8 cellular contexts compared by ENCODE assay signal in the genomic region with DNA sequence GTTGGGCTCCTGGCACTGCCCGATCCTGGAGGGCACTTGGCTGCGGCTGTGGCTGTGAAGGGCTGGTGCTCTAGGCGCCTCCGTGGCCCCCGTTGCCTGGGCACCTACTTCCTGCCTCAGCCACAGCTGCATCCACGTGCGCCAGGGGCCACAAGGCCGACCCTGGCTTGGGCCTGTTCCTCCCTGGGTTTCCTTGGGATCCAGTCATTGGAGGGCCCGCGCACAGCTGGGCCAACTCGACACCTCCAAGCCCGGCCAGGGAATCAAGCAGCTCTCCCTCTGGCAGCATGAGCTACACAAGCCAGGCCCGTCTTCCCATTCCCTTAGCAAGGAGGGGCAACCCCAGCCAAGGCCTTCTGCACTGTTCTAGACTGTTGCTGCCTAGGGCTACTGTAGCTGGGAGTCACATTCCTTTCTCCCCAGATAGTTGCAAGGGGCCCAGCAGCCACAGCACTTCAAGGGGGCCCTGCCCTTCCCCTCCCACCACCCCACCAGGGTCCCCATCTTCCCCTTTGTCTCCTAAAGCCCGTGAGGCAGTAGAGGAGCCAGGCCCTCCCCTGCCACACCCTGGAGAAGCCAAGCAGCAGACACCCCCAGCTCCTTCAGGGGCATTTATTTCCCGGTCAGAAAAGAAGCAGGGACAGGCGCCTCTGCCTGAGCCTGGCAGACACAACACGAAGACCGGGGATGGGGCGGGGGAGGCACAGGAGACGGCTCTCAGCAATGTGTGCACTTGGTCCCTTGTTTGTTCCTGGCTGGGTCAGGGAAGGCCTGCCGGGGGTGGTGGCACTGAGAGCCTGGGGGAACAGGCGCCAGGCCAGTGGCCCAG. TPM values are rescaled to one million over a fixed set of nuclear protein-coding genes. Genes with fewer than 3 reads are reported as not detected.
DNase-seq lines count a peak whose midpoint lies in the region; ATAC-seq lines count a peak whose summit lies in the region.

No MANE protein-coding gene starts in this region.

- H3K27me3 ChIP-seq in iPS-20b (ENCODE audit: insufficient read depth, low read length) (no peaks in the 10 kb centered on the region), subcutaneous abdominal adipose tissue (ENCODE audit: control insufficient read depth in 5 of 5, insufficient read depth in 4 of 5, low read length in 5 of 5) (no peaks in the 10 kb centered on the region)

- no peak for ATAC-seq in GM19023 (IDR thresholded peaks at IDR 0.05; ENCODE audit: unreplicated experiment)

- H3K27ac ChIP-seq in iPS-20b (ENCODE audit: low read length) (peak overlapping the region; percentile 28), subcutaneous abdominal adipose tissue (ENCODE audit: low read depth, low read length) (peak overlapping the region; percentile 16)

- no peak overlapping the region for H3K4me3 ChIP-seq in iPS-20b (ENCODE audit: low read length)
- H3K4me3 ChIP-seq in subcutaneous abdominal adipose tissue (ENCODE audit: low read depth in 1 of 5, low read length in 5 of 5): no peak overlapping the region

- H3K9ac ChIP-seq in iPS-20b (ENCODE audit: low read depth, low read length): peak overlapping the region; percentile 45; the same call in 1 of the 2 replicates
- peak overlapping the region in 1 of 5 donors; percentile 32 for H3K9ac ChIP-seq in subcutaneous abdominal adipose tissue (ENCODE audit: low read length in 5 of 5)

- peak overlapping the region; percentile 55 for H3K27ac Mint-ChIP-seq in activated T-helper 1 cell treated with anti-CD3 and anti-CD28 coated beads, Interleukin-12 subunit alpha, Interleukin-12 subunit beta, Interleukin-2, Interleukin-4 antibody, amounts not matched to agents 30 ng/mL and 10 ng/mL and 1 ng/mL, durations not matched to agents 14 hours and 24 hours and 36 hours

- H3K4me1 ChIP-seq in iPS-20b (ENCODE audit: insufficient read depth, low read length) (no peaks in the 10 kb centered on the region), subcutaneous abdominal adipose tissue (ENCODE audit: control insufficient read depth in 5 of 5, insufficient read depth in 5 of 5, low read length in 5 of 5) (peaks cover 0 to 54% (median 44%) of the 10 kb centered on the region in 5 donors)

- in situ Hi-C loops in G401 (cut with HindIII; ENCODE audit: low sequenced_read_pairs): no loop called here

- DNase-seq in G401 (ENCODE audit: low spot score): peak; percentile 35
- peak; percentile 56 for DNase-seq in LHCN-M2 (ENCODE audit: low read depth)
- no peak for DNase-seq in activated T-helper 1 cell treated with anti-CD3 and anti-CD28 coated beads, Interleukin-12 subunit alpha, Interleukin-12 subunit beta, Interleukin-2, Interleukin-4 antibody, amounts not matched to agents 30 ng/mL and 10 ng/mL and 1 ng/mL, durations not matched to agents 14 hours and 24 hours and 36 hours (ENCODE audit: low spot score)
- DNase-seq in NOMO-1 (lab: John Stamatoyannopoulos, UW; ENCODE audit: unreplicated experiment in 2 of 2): no peak
- no peak for DNase-seq in NCI-H1417 treated with DMSO at 0.1 percent for 48 hours (lab: John Stamatoyannopoulos, UW)

- H3K9me3 ChIP-seq in iPS-20b (ENCODE audit: insufficient read depth, low read depth, low read length): no peaks in the 10 kb centered on the region
- H3K9me3 ChIP-seq in subcutaneous abdominal adipose tissue (ENCODE audit: control insufficient read depth in 5 of 5, low read length in 5 of 5): no peaks in the 10 kb centered on the region

- peaks cover 25% of the 10 kb centered on the region for H3K4me1 Mint-ChIP-seq in activated T-helper 1 cell treated with anti-CD3 and anti-CD28 coated beads, Interleukin-12 subunit alpha, Interleukin-12 subunit beta, Interleukin-2, Interleukin-4 antibody, amounts not matched to agents 30 ng/mL and 10 ng/mL and 1 ng/mL, durations not matched to agents 14 hours and 24 hours and 36 hours (ENCODE audit: low read depth)

- peak overlapping the region; percentile 51 for H3K4me3 Mint-ChIP-seq in activated T-helper 1 cell treated with anti-CD3 and anti-CD28 coated beads, Interleukin-12 subunit alpha, Interleukin-12 subunit beta, Interleukin-2, Interleukin-4 antibody, amounts not matched to agents 30 ng/mL and 10 ng/mL and 1 ng/mL, durations not matched to agents 14 hours and 24 hours and 36 hours

- no peaks in the 10 kb centered on the region for H3K27me3 Mint-ChIP-seq in activated T-helper 1 cell treated with anti-CD3 and anti-CD28 coated beads, Interleukin-12 subunit alpha, Interleukin-12 subunit beta, Interleukin-2, Interleukin-4 antibody, amounts not matched to agents 30 ng/mL and 10 ng/mL and 1 ng/mL, durations not matched to agents 14 hours and 24 hours and 36 hours (ENCODE audit: insufficient read depth)

- peaks cover 27% of the 10 kb centered on the region for H3K36me3 Mint-ChIP-seq in activated T-helper 1 cell treated with anti-CD3 and anti-CD28 coated beads, Interleukin-12 subunit alpha, Interleukin-12 subunit beta, Interleukin-2, Interleukin-4 antibody, amounts not matched to agents 30 ng/mL and 10 ng/mL and 1 ng/mL, durations not matched to agents 14 hours and 24 hours and 36 hours (ENCODE audit: low read depth)

- no peaks in the 10 kb centered on the region for H3K9me3 Mint-ChIP-seq in activated T-helper 1 cell treated with anti-CD3 and anti-CD28 coated beads, Interleukin-12 subunit alpha, Interleukin-12 subunit beta, Interleukin-2, Interleukin-4 antibody, amounts not matched to agents 30 ng/mL and 10 ng/mL and 1 ng/mL, durations not matched to agents 14 hours and 24 hours and 36 hours

- H3K36me3 ChIP-seq in iPS-20b (ENCODE audit: insufficient read depth, low read depth, low read length) (peaks cover 36% of the 10 kb centered on the region), subcutaneous abdominal adipose tissue (ENCODE audit: control insufficient read depth in 5 of 5, insufficient read depth in 5 of 5, low read length in 5 of 5) (peaks cover 0 to 37% (median 26%) of the 10 kb centered on the region in 5 donors)

- intact Hi-C loops in activated T-helper 1 cell treated with anti-CD3 and anti-CD28 coated beads, Interleukin-12 subunit alpha, Interleukin-12 subunit beta, Interleukin-2, Interleukin-4 antibody, amounts not matched to agents 30 ng/mL and 10 ng/mL and 1 ng/mL, durations not matched to agents 14 hours and 24 hours and 36 hours (cut with micrococcal nuclease): loop anchor here (10.0 kb wide), 2 partner anchors 313 to 427 kb away; partner anchors contain the start of gene FAAP100

RNA-seq across cellular contexts. Expression of gene ARHGDIA, which starts 3.8 kb away (rescaled TPM):
- 183 and 209 TPM in 2 replicates for total RNA-seq in G401 (2014; rRNA removed; shearing (Covaris generic))
- total RNA-seq in LHCN-M2 (2014; rRNA removed): 303 and 305 TPM in 2 replicates
- 983 TPM for polyA plus RNA-seq in LHCN-M2 (2012)
- 701 and 705 TPM in 2 replicates for total RNA-seq in activated T-helper 1 cell treated with anti-CD3 and anti-CD28 coated beads, Interleukin-12 subunit alpha, Interleukin-12 subunit beta, Interleukin-2, Interleukin-4 antibody, amounts not matched to agents 30 ng/mL and 10 ng/mL and 1 ng/mL, durations not matched to agents 14 hours and 24 hours and 36 hours

RNA-seq across cellular contexts. Expression of gene P4HB, which starts 7.0 kb away (rescaled TPM):
- 310 and 320 TPM in 2 replicates for total RNA-seq in G401 (2014; rRNA removed; shearing (Covaris generic))
- 1,598 and 3,461 TPM in 2 replicates for total RNA-seq in LHCN-M2 (2014; rRNA removed)
- 837 TPM for polyA plus RNA-seq in LHCN-M2 (2012)
- total RNA-seq in activated T-helper 1 cell treated with anti-CD3 and anti-CD28 coated beads, Interleukin-12 subunit alpha, Interleukin-12 subunit beta, Interleukin-2, Interleukin-4 antibody, amounts not matched to agents 30 ng/mL and 10 ng/mL and 1 ng/mL, durations not matched to agents 14 hours and 24 hours and 36 hours: 477 and 487 TPM in 2 replicates

RNA-seq across cellular contexts. Expression of gene ALYREF, which starts 24.0 kb away (rescaled TPM):
- total RNA-seq in G401 (2014; rRNA removed; shearing (Covaris generic)): 379 and 407 TPM in 2 replicates
- total RNA-seq in LHCN-M2 (2014; rRNA removed): 184 and 190 TPM in 2 replicates
- 139 TPM for polyA plus RNA-seq in LHCN-M2 (2012)
- total RNA-seq in activated T-helper 1 cell treated with anti-CD3 and anti-CD28 coated beads, Interleukin-12 subunit alpha, Interleukin-12 subunit beta, Interleukin-2, Interleukin-4 antibody, amounts not matched to agents 30 ng/mL and 10 ng/mL and 1 ng/mL, durations not matched to agents 14 hours and 24 hours and 36 hours: 241 and 249 TPM in 2 replicates

RNA-seq across cellular contexts. Expression of gene ANAPC11, which starts 24.2 kb away (rescaled TPM):
- total RNA-seq in G401 (2014; rRNA removed; shearing (Covaris generic)): 194 and 216 TPM in 2 replicates
- total RNA-seq in LHCN-M2 (2014; rRNA removed): 194 and 234 TPM in 2 replicates
- polyA plus RNA-seq in LHCN-M2 (2012): 423 TPM
- 123 and 124 TPM in 2 replicates for total RNA-seq in activated T-helper 1 cell treated with anti-CD3 and anti-CD28 coated beads, Interleukin-12 subunit alpha, Interleukin-12 subunit beta, Interleukin-2, Interleukin-4 antibody, amounts not matched to agents 30 ng/mL and 10 ng/mL and 1 ng/mL, durations not matched to agents 14 hours and 24 hours and 36 hours

RNA-seq across cellular contexts. Expression of gene PPP1R27, which starts 32.5 kb away (rescaled TPM):
- total RNA-seq in G401 (2014; rRNA removed; shearing (Covaris generic)): 0.31 TPM in 1 of 2 replicates, not detected in the other
- total RNA-seq in LHCN-M2 (2014; rRNA removed): 1.0 TPM in 1 of 2 replicates, not detected in the other
- 0.07 TPM for polyA plus RNA-seq in LHCN-M2 (2012)
- not detected in 2 replicates for total RNA-seq in activated T-helper 1 cell treated with anti-CD3 and anti-CD28 coated beads, Interleukin-12 subunit alpha, Interleukin-12 subunit beta, Interleukin-2, Interleukin-4 antibody, amounts not matched to agents 30 ng/mL and 10 ng/mL and 1 ng/mL, durations not matched to agents 14 hours and 24 hours and 36 hours

Comparison
In these comparisons a context has a peak if more than half of its experiments do, and no peak if none do; other contexts are left out.
1. DNase-seq: peak in G401 (single experiment) and LHCN-M2 (single experiment); none in activated T-helper 1 cell treated with anti-CD3 and anti-CD28 coated beads, Interleukin-12 subunit alpha, Interleukin-12 subunit beta, Interleukin-2, Interleukin-4 antibody, amounts not matched to agents 30 ng/mL and 10 ng/mL and 1 ng/mL, durations not matched to agents 14 hours and 24 hours and 36 hours (single experiment), NOMO-1 (0 of 2) and NCI-H1417 treated with DMSO at 0.1 percent for 48 hours (single experiment).